ENCODE assay signal across 30 cellular contexts in genomic region chr14:22423958-22424357, GRCh38.
"Had no signal": no experiment of that assay in that cellular context is flagged by ENCODE, and none has a peak within 500 bp of the region (broad histone marks: within the 10 kb centered on the region; RNA-seq: fewer than 3 reads in every experiment).

No MANE protein-coding gene starts in this region.

- FAIRE-seq: colon had no signal

- H2AFZ ChIP-seq: parathyroid adenoma had no signal

- H3K36me3 Mint-ChIP-seq: activated naive CD4-positive, alpha-beta T cell treated with anti-CD3 and anti-CD28 coated beads, Interleukin-2, amount 50 U/mL, for 72 hours had no signal

- H3K4me1 Mint-ChIP-seq: activated CD4-positive, alpha-beta T cell treated with anti-CD3 and anti-CD28 coated beads for 36 hours had no signal

- H3K79me2 ChIP-seq: parathyroid adenoma had no signal

- H3K27ac ChIP-seq: adrenal gland, body of pancreas, esophagus squamous epithelium, heart right ventricle, left lung, lower lobe of right lung, parathyroid adenoma, right atrium auricular region, testis, transverse colon had no signal

- H3K36me3 ChIP-seq: adrenal gland, esophagus squamous epithelium, heart right ventricle, left lung, lower lobe of right lung, right atrium auricular region, transverse colon had no signal

- H3K9ac ChIP-seq: parathyroid adenoma had no signal

- H3K27me3 Mint-ChIP-seq: activated CD4-positive, alpha-beta T cell treated with anti-CD3 and anti-CD28 coated beads for 36 hours had no signal

- H3K27ac Mint-ChIP-seq: activated B cell treated with CpG ODN at 0.5 μM for 24 hours; activated CD4-positive, alpha-beta T cell treated with anti-CD3 and anti-CD28 coated beads for 36 hours; activated naive CD4-positive, alpha-beta T cell treated with anti-CD3 and anti-CD28 coated beads, Interleukin-2, amount 50 U/mL, for 72 hours; activated T-cell treated with anti-CD3 and anti-CD28 coated beads, Interleukin-2, amount 50 U/mL, for 72 hours; T-helper 1 cell treated with Interleukin-12 subunit alpha and Interleukin-12 subunit beta and Interleukin-4 antibody, amounts not matched to agents 30 μg/mL and 1 μg/mL, for 36 hours had no signal

- ATAC-seq: activated CD4-positive, alpha-beta T cell treated with anti-CD3 and anti-CD28 coated beads for 36 hours; activated naive CD4-positive, alpha-beta T cell treated with anti-CD3 and anti-CD28 coated beads, Interleukin-2, amount 50 U/mL, for 72 hours; activated T-cell treated with anti-CD3 and anti-CD28 coated beads, Interleukin-2, amount 50 U/mL, for 72 hours; body of pancreas; heart right ventricle; left lung; lower lobe of right lung had no signal

- H3K9me3 ChIP-seq: adrenal gland, body of pancreas, esophagus squamous epithelium, heart right ventricle, left lung, lower lobe of right lung, right atrium auricular region, testis, transverse colon had no signal

- H3K9me3 Mint-ChIP-seq: activated B cell treated with CpG ODN at 0.5 μM for 24 hours; activated naive CD4-positive, alpha-beta T cell treated with anti-CD3 and anti-CD28 coated beads, Interleukin-2, amount 50 U/mL, for 72 hours; activated T-cell treated with anti-CD3 and anti-CD28 coated beads, Interleukin-2, amount 50 U/mL, for 72 hours; T-helper 1 cell treated with Interleukin-12 subunit alpha and Interleukin-12 subunit beta and Interleukin-4 antibody, amounts not matched to agents 30 μg/mL and 1 μg/mL, for 36 hours had no signal

- DNase-seq: activated B cell treated with CpG ODN at 0.5 μM for 24 hours; activated CD4-positive, alpha-beta T cell treated with anti-CD3 and anti-CD28 coated beads for 36 hours; activated CD4-positive, alpha-beta T cell treated with anti-CD3 and anti-CD28 coated beads, Interleukin-2, amount 50 U/mL, for 4 hours; activated naive CD4-positive, alpha-beta T cell; activated T-cell treated with anti-CD3 and anti-CD28 coated beads for 4 hours; activated T-cell treated with anti-CD3 and anti-CD28 coated beads, Interleukin-2, amount 50 U/mL, for 72 hours; adrenal gland; aorta; body of pancreas; dermis blood vessel endothelial cell; effector CD4-positive, alpha-beta T cell; esophagus squamous epithelium; foreskin melanocyte; heart right ventricle; kidney glomerular epithelial cell; left lung; lower lobe of right lung; mesenchymal stem cell; nucleus accumbens; stimulated activated CD4-positive, alpha-beta T cell treated with anti-CD3 and anti-CD28 coated beads, Interleukin-15, amount 100 ng/mL, for 24 hours; stimulated activated naive CD4-positive, alpha-beta T cell treated with Interleukin-2 at 50 U/mL for 16 hours; T-helper 9 cell; testis; transverse colon had no signal

- H3K27me3 ChIP-seq: adrenal gland, body of pancreas, esophagus squamous epithelium, heart right ventricle, left lung, right atrium auricular region, testis, transverse colon had no signal

- H3K4me1 ChIP-seq: parathyroid adenoma, testis had no signal

- H3K4me3 ChIP-seq: adrenal gland, body of pancreas, esophagus squamous epithelium, heart right ventricle, left lung, lower lobe of right lung, right atrium auricular region, testis, transverse colon had no signal

- H3K4me3 Mint-ChIP-seq: activated B cell treated with CpG ODN at 0.5 μM for 24 hours; activated CD4-positive, alpha-beta T cell treated with anti-CD3 and anti-CD28 coated beads for 36 hours; activated T-cell treated with anti-CD3 and anti-CD28 coated beads, Interleukin-2, amount 50 U/mL, for 72 hours; nephron; T-helper 1 cell treated with Interleukin-12 subunit alpha and Interleukin-12 subunit beta and Interleukin-4 antibody, amounts not matched to agents 30 μg/mL and 1 μg/mL, for 36 hours had no signal
